1 cellular context compared by ENCODE assay signal in genomic region chr16:87853411-87854052, GRCh38.
A peak's percentile ranks its signal among the peaks of the same experiment; 100 is the strongest.
TF ChIP-seq lines count a peak whose summit lies in the region.

No MANE protein-coding gene starts in this region.

TF ChIP-seq in HepG2, 621 proteins besides CTCF, POLR2A, EP300 and RAD21 (continued from another document and continues in another):
- TF ChIP-seq RNF219 (CRISPR knock-in tag; IDR thresholded peaks at IDR 0.05): no peak
- peak; percentile 36; the same call in 1 of the 2 replicates for TF ChIP-seq ISL2 (CRISPR knock-in tag; IDR thresholded peaks at IDR 0.05)
- peak; percentile 85 for TF ChIP-seq ZBTB7B (CRISPR knock-in tag; IDR thresholded peaks at IDR 0.05)
- TF ChIP-seq TEAD2 (CRISPR knock-in tag; IDR thresholded peaks at IDR 0.05): no peak
- peak; percentile 97 for TF ChIP-seq SKI (IDR thresholded peaks at IDR 0.05; ENCODE audit: partially characterized antibody)
- no peak for TF ChIP-seq ZNF713 (CRISPR knock-in tag; IDR thresholded peaks at IDR 0.05)
- TF ChIP-seq ZZZ3 (CRISPR knock-in tag; IDR thresholded peaks at IDR 0.05; ENCODE audit: borderline replicate concordance): peak; percentile 63; the same call in 1 of the 2 replicates
- no peak for TF ChIP-seq ZNF773 (CRISPR knock-in tag; IDR thresholded peaks at IDR 0.05; ENCODE audit: borderline replicate concordance)
- TF ChIP-seq ZNF879 (CRISPR knock-in tag; IDR thresholded peaks at IDR 0.05): no peak
- TF ChIP-seq U2AF2 (IDR thresholded peaks at IDR 0.05; ENCODE audit: low read depth, low read length): 0 out of 2 replicates have a peak, but pooled peaks have one; percentile 59
- TF ChIP-seq ZNF230 (CRISPR knock-in tag; IDR thresholded peaks at IDR 0.05): no peak
- TF ChIP-seq ETV6 (CRISPR knock-in tag; conservative IDR thresholded peaks at IDR 0.05): peak; percentile 92; the same call in 1 of the 2 replicates
- no peak for TF ChIP-seq FOXO4 (CRISPR knock-in tag; conservative IDR thresholded peaks at IDR 0.05)
- peak; percentile 84 for TF ChIP-seq ZBTB38 (CRISPR knock-in tag; IDR thresholded peaks at IDR 0.05)
- no peak for TF ChIP-seq HINFP (CRISPR knock-in tag; IDR thresholded peaks at IDR 0.05; ENCODE audit: low read depth)
- TF ChIP-seq SPEN (CRISPR knock-in tag; IDR thresholded peaks at IDR 0.05; ENCODE audit: low read depth): 0 out of 2 replicates have a peak, but pooled peaks have one; percentile 83
- TF ChIP-seq KDM2A (CRISPR knock-in tag; IDR thresholded peaks at IDR 0.05; ENCODE audit: borderline replicate concordance, low read depth): peak; percentile 80; the same call in 1 of the 2 replicates
- no peak for TF ChIP-seq TRIM24 (CRISPR knock-in tag; IDR thresholded peaks at IDR 0.05)
- TF ChIP-seq REXO4 (CRISPR knock-in tag; IDR thresholded peaks at IDR 0.05; ENCODE audit: borderline replicate concordance): no peak
- no peak for TF ChIP-seq KLF13 (CRISPR knock-in tag; IDR thresholded peaks at IDR 0.05)
- TF ChIP-seq SCMH1 (CRISPR knock-in tag; IDR thresholded peaks at IDR 0.05; ENCODE audit: borderline replicate concordance): no peak
- no peak for TF ChIP-seq ZFP36L2 (CRISPR knock-in tag; IDR thresholded peaks at IDR 0.05)
- peak; percentile 95 for TF ChIP-seq HIVEP1 (CRISPR knock-in tag; IDR thresholded peaks at IDR 0.05)
- no peak for TF ChIP-seq ZNF570 (CRISPR knock-in tag; IDR thresholded peaks at IDR 0.05; ENCODE audit: borderline replicate concordance)
- no peak for TF ChIP-seq ZNF251 (CRISPR knock-in tag; IDR thresholded peaks at IDR 0.05)
- peak; percentile 92 for TF ChIP-seq MYC (CRISPR knock-in tag; IDR thresholded peaks at IDR 0.05; ENCODE audit: borderline replicate concordance)
- TF ChIP-seq NFYC (CRISPR knock-in tag; IDR thresholded peaks at IDR 0.05): no peak
- peak; percentile 75; the same call in 1 of the 2 replicates for TF ChIP-seq KDM4B (CRISPR knock-in tag; IDR thresholded peaks at IDR 0.05)
- peak; percentile 72 for TF ChIP-seq ZBTB37 (CRISPR knock-in tag; IDR thresholded peaks at IDR 0.05)
- TF ChIP-seq IKZF4 (CRISPR knock-in tag; IDR thresholded peaks at IDR 0.05; ENCODE audit: borderline replicate concordance, low read depth, not compliant biosample characterization): no peak
- no peak; the same call in 1 of the 2 replicates for TF ChIP-seq ZNF75D (CRISPR knock-in tag; IDR thresholded peaks at IDR 0.05; ENCODE audit: borderline replicate concordance)
- TF ChIP-seq ZNF138 (CRISPR knock-in tag; IDR thresholded peaks at IDR 0.05; ENCODE audit: low read depth): no peak
- no peak for TF ChIP-seq HMGXB3 (CRISPR knock-in tag; IDR thresholded peaks at IDR 0.05; ENCODE audit: borderline replicate concordance)
- no peak for TF ChIP-seq ZNF432 (CRISPR knock-in tag; IDR thresholded peaks at IDR 0.05; ENCODE audit: borderline replicate concordance)
- no peak; the same call in 1 of the 2 replicates for TF ChIP-seq PHF8 (CRISPR knock-in tag; IDR thresholded peaks at IDR 0.05)
- TF ChIP-seq NCOR1 (IDR thresholded peaks at IDR 0.05; ENCODE audit: borderline replicate concordance, low read length): peak; percentile 56
- 0 out of 2 replicates have a peak, but pooled peaks have one; percentile 42 for TF ChIP-seq PAXIP1 (CRISPR knock-in tag; conservative IDR thresholded peaks at IDR 0.05)
- peak; percentile 98 for TF ChIP-seq SAP130 (CRISPR knock-in tag; IDR thresholded peaks at IDR 0.05; ENCODE audit: low read depth)
- TF ChIP-seq KLF9 (CRISPR knock-in tag; IDR thresholded peaks at IDR 0.05; ENCODE audit: low read depth): peak; percentile 66; the same call in 1 of the 2 replicates
- peak; percentile 75 for TF ChIP-seq CREM (IDR thresholded peaks at IDR 0.05)
- no peak for TF ChIP-seq CREM (CRISPR knock-in tag; IDR thresholded peaks at IDR 0.05)
- TF ChIP-seq GTF2F1 (IDR thresholded peaks at IDR 0.05; ENCODE audit: low read length): no peak
- no peak for TF ChIP-seq SRSF4 (IDR thresholded peaks at IDR 0.05; ENCODE audit: low read depth, low read length, poor library complexity, severe bottlenecking)
- peak; percentile 100 for TF ChIP-seq CEBPG (CRISPR knock-in tag; IDR thresholded peaks at IDR 0.05)
